Comparison of ENCODE assay signal across 9 cellular contexts in the genomic region with DNA sequence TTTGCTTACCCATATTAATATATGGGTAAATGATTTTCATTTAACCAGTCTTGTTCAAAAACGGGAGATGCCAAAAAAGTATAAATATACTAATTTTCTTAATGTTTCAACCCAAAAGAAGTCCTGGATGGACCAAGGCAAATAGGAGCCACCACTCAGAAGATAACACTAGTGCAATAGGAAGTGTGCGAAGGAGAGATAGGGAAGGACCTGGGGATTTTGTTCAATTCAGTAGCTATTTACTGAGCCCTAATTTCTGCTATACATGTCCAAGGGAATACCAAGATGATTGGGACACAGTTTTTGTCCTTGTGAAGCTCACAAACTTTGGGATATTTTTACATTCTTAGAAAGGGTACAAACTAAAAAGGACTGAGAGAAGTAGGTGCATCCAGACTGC. TPM values are rescaled to one million over a fixed set of nuclear protein-coding genes. Genes with fewer than 3 reads are reported as not detected.
DNase-seq lines count a peak whose midpoint lies in the region; ATAC-seq, FAIRE-seq and TF ChIP-seq lines count a peak whose summit lies in the region.
"Had no signal": no experiment of that assay in that cellular context is flagged by ENCODE, and none has a peak within 500 bp of the region (broad histone marks: within the 10 kb centered on the region; RNA-seq: fewer than 3 reads in every experiment).

No MANE protein-coding gene starts in this region.

- TF ChIP-seq CTCF in keratinocyte (optimal IDR thresholded peaks at IDR 0.05 in 1 of 3, IDR thresholded peaks at IDR 0.05 in 1 of 3, conservative IDR thresholded peaks at IDR 0.05 in 1 of 3; ENCODE audit: extremely low read depth in 1 of 3, insufficient read depth in 2 of 3, low read length in 3 of 3) = no peak

- no peak for DNase-seq in stimulated activated naive CD8-positive, alpha-beta T cell treated with anti-CD3 and anti-CD28 coated beads, Interleukin-15, amount 100 ng/mL, for 72 hours
- no peak for DNase-seq in activated naive CD8-positive, alpha-beta T cell treated with anti-CD3 and anti-CD28 coated beads, Interleukin-2, amount 10 ng/mL, durations not matched to agents 7 days and 5 days
- DNase-seq in keratinocyte (ENCODE audit: low read depth, low spot score) (no peak), COLO668 (lab: John Stamatoyannopoulos, UW; ENCODE audit: unreplicated experiment) (no peak)

- H3K79me2 ChIP-seq in keratinocyte (ENCODE audit: control insufficient read depth, insufficient read depth, low read length) = peaks cover 43% of the 10 kb centered on the region

- no peak for ATAC-seq in stimulated activated naive CD8-positive, alpha-beta T cell treated with anti-CD3 and anti-CD28 coated beads, Interleukin-15, amount 100 ng/mL, for 72 hours
- ATAC-seq in activated naive CD8-positive, alpha-beta T cell treated with anti-CD3 and anti-CD28 coated beads, Interleukin-2, amount 10 ng/mL, durations not matched to agents 7 days and 5 days (ENCODE audit: low read depth) = no peak
- no peak for ATAC-seq in HG02938 (IDR thresholded peaks at IDR 0.05; ENCODE audit: unreplicated experiment)
- no peak for ATAC-seq in HG03097 (IDR thresholded peaks at IDR 0.05; ENCODE audit: low FRiP score, unreplicated experiment)
- no peak for ATAC-seq in GM18907 (IDR thresholded peaks at IDR 0.05; ENCODE audit: unreplicated experiment)

- H3K36me3 ChIP-seq in keratinocyte (ENCODE audit: control insufficient read depth in 2 of 2, extremely low read depth in 1 of 2, insufficient read depth in 2 of 2, low read length in 2 of 2) = peaks cover 2 to 5% of the 10 kb centered on the region in 2 experiments
- H3K36me3 ChIP-seq: neutrophil had no signal

- peaks cover 43% of the 10 kb centered on the region for H3K4me1 Mint-ChIP-seq in stimulated activated naive CD8-positive, alpha-beta T cell treated with anti-CD3 and anti-CD28 coated beads, Interleukin-15, Interleukin-2, amounts not matched to agents 100 ng/mL and 50 ng/mL, for 24 hours (ENCODE audit: low read depth)
- peaks cover 42% of the 10 kb centered on the region for H3K4me1 Mint-ChIP-seq in stimulated activated naive CD8-positive, alpha-beta T cell treated with anti-CD3 and anti-CD28 coated beads, Interleukin-15, amount 100 ng/mL, for 72 hours
- peaks cover 21% of the 10 kb centered on the region for H3K4me1 Mint-ChIP-seq in activated naive CD8-positive, alpha-beta T cell treated with anti-CD3 and anti-CD28 coated beads, Interleukin-2, amount 10 ng/mL, durations not matched to agents 7 days and 5 days

- H3K4me3 ChIP-seq in keratinocyte (ENCODE audit: control insufficient read depth in 2 of 3, extremely low read depth in 1 of 3, insufficient read depth in 2 of 3, low read depth in 1 of 3, low read length in 3 of 3) = peak overlapping the region; percentile 73 to 93 (median 81)

- H4K20me1 ChIP-seq in keratinocyte (ENCODE audit: control insufficient read depth, extremely low read depth, insufficient read depth, low read length) = no peaks in the 10 kb centered on the region

- no peak overlapping the region for H3K9ac ChIP-seq in keratinocyte (ENCODE audit: control insufficient read depth, extremely low read depth, insufficient read depth, low read length)

- H3K9me3 ChIP-seq in keratinocyte (ENCODE audit: control insufficient read depth, low read depth, low read length) = no peaks in the 10 kb centered on the region
- H3K9me3 ChIP-seq: neutrophil had no signal

- peaks cover 22% of the 10 kb centered on the region for H3K36me3 Mint-ChIP-seq in stimulated activated naive CD8-positive, alpha-beta T cell treated with anti-CD3 and anti-CD28 coated beads, Interleukin-15, Interleukin-2, amounts not matched to agents 100 ng/mL and 50 ng/mL, for 24 hours (ENCODE audit: low read depth)
- H3K36me3 Mint-ChIP-seq in activated naive CD8-positive, alpha-beta T cell treated with anti-CD3 and anti-CD28 coated beads, Interleukin-2, amount 10 ng/mL, durations not matched to agents 7 days and 5 days = peaks cover 13% of the 10 kb centered on the region

- dilution Hi-C loops in keratinocyte (cut with MboI; ENCODE audit: extremely low pct_ligation_motif_present, low sequenced_read_pairs) = no loop called here

- H3K4me2 ChIP-seq in keratinocyte (ENCODE audit: control insufficient read depth, extremely low read depth, insufficient read depth, low read depth, low read length) = peak overlapping the region; percentile 66

- H3K9me1 ChIP-seq in keratinocyte (ENCODE audit: control insufficient read depth, extremely low read depth, insufficient read depth, low read length) = no peaks in the 10 kb centered on the region

- no peaks in the 10 kb centered on the region for H3K27me3 Mint-ChIP-seq in stimulated activated naive CD8-positive, alpha-beta T cell treated with anti-CD3 and anti-CD28 coated beads, Interleukin-15, Interleukin-2, amounts not matched to agents 100 ng/mL and 50 ng/mL, for 24 hours
- H3K27me3 Mint-ChIP-seq in stimulated activated naive CD8-positive, alpha-beta T cell treated with anti-CD3 and anti-CD28 coated beads, Interleukin-15, amount 100 ng/mL, for 72 hours = no peaks in the 10 kb centered on the region
- H3K27me3 Mint-ChIP-seq in activated naive CD8-positive, alpha-beta T cell treated with anti-CD3 and anti-CD28 coated beads, Interleukin-2, amount 10 ng/mL, durations not matched to agents 7 days and 5 days = no peaks in the 10 kb centered on the region

- H3K4me1 ChIP-seq in keratinocyte (ENCODE audit: control insufficient read depth, extremely low read depth, insufficient read depth, low read length) = peaks cover 5% of the 10 kb centered on the region

- peak overlapping the region; percentile 72 for H3K27ac ChIP-seq in keratinocyte (ENCODE audit: control insufficient read depth, insufficient read depth, low read length)
- H3K27ac ChIP-seq: neutrophil had no signal

- H3K27ac Mint-ChIP-seq in stimulated activated naive CD8-positive, alpha-beta T cell treated with anti-CD3 and anti-CD28 coated beads, Interleukin-15, Interleukin-2, amounts not matched to agents 100 ng/mL and 50 ng/mL, for 24 hours = no peak overlapping the region
- H3K27ac Mint-ChIP-seq in stimulated activated naive CD8-positive, alpha-beta T cell treated with anti-CD3 and anti-CD28 coated beads, Interleukin-15, amount 100 ng/mL, for 72 hours = no peak overlapping the region
- no peak overlapping the region for H3K27ac Mint-ChIP-seq in activated naive CD8-positive, alpha-beta T cell treated with anti-CD3 and anti-CD28 coated beads, Interleukin-2, amount 10 ng/mL, durations not matched to agents 7 days and 5 days

- FAIRE-seq in keratinocyte (lab: Jason Lieb, UNC) = no peak

- no peaks in the 10 kb centered on the region for H3K9me3 Mint-ChIP-seq in stimulated activated naive CD8-positive, alpha-beta T cell treated with anti-CD3 and anti-CD28 coated beads, Interleukin-15, Interleukin-2, amounts not matched to agents 100 ng/mL and 50 ng/mL, for 24 hours
- H3K9me3 Mint-ChIP-seq in stimulated activated naive CD8-positive, alpha-beta T cell treated with anti-CD3 and anti-CD28 coated beads, Interleukin-15, amount 100 ng/mL, for 72 hours = no peaks in the 10 kb centered on the region
- H3K9me3 Mint-ChIP-seq in activated naive CD8-positive, alpha-beta T cell treated with anti-CD3 and anti-CD28 coated beads, Interleukin-2, amount 10 ng/mL, durations not matched to agents 7 days and 5 days = no peaks in the 10 kb centered on the region

- H3K27me3 ChIP-seq in keratinocyte (ENCODE audit: control insufficient read depth, extremely low read depth, insufficient read depth, low read length) = no peaks in the 10 kb centered on the region
- H3K27me3 ChIP-seq: neutrophil had no signal

- POLR2A ChIA-PET in activated naive CD8-positive, alpha-beta T cell treated with anti-CD3 and anti-CD28 coated beads, Interleukin-2, amount 10 ng/mL, durations not matched to agents 7 days and 5 days (lab: Charles Lee) = no interaction called here

- peak overlapping the region; percentile 93 for H3K4me3 Mint-ChIP-seq in stimulated activated naive CD8-positive, alpha-beta T cell treated with anti-CD3 and anti-CD28 coated beads, Interleukin-15, Interleukin-2, amounts not matched to agents 100 ng/mL and 50 ng/mL, for 24 hours
- peak overlapping the region in 1 of 2 donors; percentile 95 for H3K4me3 Mint-ChIP-seq in stimulated activated naive CD8-positive, alpha-beta T cell treated with anti-CD3 and anti-CD28 coated beads, Interleukin-15, amount 100 ng/mL, for 72 hours
- H3K4me3 Mint-ChIP-seq in activated naive CD8-positive, alpha-beta T cell treated with anti-CD3 and anti-CD28 coated beads, Interleukin-2, amount 10 ng/mL, durations not matched to agents 7 days and 5 days = peak overlapping the region; percentile 95

- no peak overlapping the region for H2AFZ ChIP-seq in keratinocyte (ENCODE audit: control insufficient read depth, low read length)

RNA-seq across cellular contexts. Expression of gene CMAS, which starts 1.5 kb away (rescaled TPM):
- 10 to 100 TPM; 33.9 to 34.4 TPM for total RNA-seq in activated naive CD8-positive, alpha-beta T cell treated with anti-CD3 and anti-CD28 coated beads, Interleukin-2, amount 10 ng/mL, durations not matched to agents 7 days and 5 days
- 26.9 to 55.0 TPM (median 32.9 TPM) in 3 replicates for polyA plus RNA-seq in keratinocyte
- 141 TPM for polyA plus RNA-seq in keratinocyte (2011; ENCODE audit: low read depth)
- 38.4 and 66.0 TPM in 2 replicates for polyA plus RNA-seq in keratinocyte (2011; cell fraction: cytosol; rRNA removed)
- polyA plus RNA-seq in keratinocyte (2011; cell fraction: nucleus; rRNA removed) = 32.2 and 35.0 TPM in 2 replicates
- polyA plus RNA-seq in keratinocyte (2012; ENCODE audit: low replicate concordance) = 46.2 and 49.6 TPM in 2 replicates
- 1.4 to 13.2 TPM (median 6.6 TPM) in 3 replicates for polyA minus RNA-seq in keratinocyte
- polyA minus RNA-seq in keratinocyte (2011; cell fraction: cytosol; rRNA and poly(A)+ RNA removed) = 17.1 TPM
- polyA minus RNA-seq in keratinocyte (2011; cell fraction: nucleus; rRNA and poly(A)+ RNA removed) = 11.2 and 18.2 TPM in 2 replicates
